In the genomic region with DNA sequence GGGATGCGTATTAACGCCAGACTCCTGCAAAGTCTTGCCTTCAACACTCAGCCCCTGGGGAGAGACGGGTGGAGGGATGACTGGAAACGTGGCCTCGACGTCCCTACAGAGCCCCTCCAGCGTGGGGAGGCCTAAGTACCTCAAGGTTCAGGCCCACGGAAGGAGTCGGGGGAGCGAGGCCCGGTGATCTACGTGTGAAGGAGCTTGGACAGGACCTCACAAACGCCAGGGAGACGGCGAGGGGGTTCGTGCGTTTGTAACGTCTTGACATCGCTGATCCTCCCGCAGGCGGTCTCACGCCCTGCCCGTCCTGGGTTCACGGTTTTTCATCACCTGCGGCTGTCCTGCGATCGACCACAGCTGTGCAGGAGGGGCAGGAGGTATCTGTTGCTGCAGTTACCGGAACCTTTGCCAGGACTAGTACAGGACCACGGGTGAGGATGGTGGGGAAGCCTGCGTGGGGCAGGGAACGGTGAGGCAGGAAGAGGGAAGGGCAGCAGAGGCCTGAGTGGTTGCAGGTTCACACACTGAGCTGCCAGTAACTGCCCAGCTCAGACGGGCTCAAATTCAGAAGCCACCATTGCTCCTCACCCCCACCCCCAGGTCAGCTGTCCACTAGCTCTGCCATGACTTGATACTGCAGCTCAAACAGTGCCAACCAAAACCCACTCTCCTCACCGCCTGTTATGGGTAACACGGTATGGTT, we compare ENCODE assay signal across 8 cellular contexts. TPM values are rescaled to one million over a fixed set of nuclear protein-coding genes. Genes with fewer than 3 reads are reported as not detected.
DNase-seq lines count a peak whose midpoint lies in the region; ATAC-seq and TF ChIP-seq lines count a peak whose summit lies in the region.

No MANE protein-coding gene starts in this region.

- peak overlapping the region; percentile 79 for H4K8ac ChIP-seq in neuronal stem cell (ENCODE audit: low read depth, low read length)

- peak overlapping the region; percentile 100 for H3K9ac ChIP-seq in neuronal stem cell (ENCODE audit: low read depth, low read length, poor library complexity)

- H3K9me3 ChIP-seq in esophagus (ENCODE audit: control insufficient read depth in 2 of 2, insufficient read depth in 1 of 2, low read depth in 1 of 2, low read length in 1 of 2) (no peaks in the 10 kb centered on the region), neuronal stem cell (replicated peaks in 1 of 2; ENCODE audit: control insufficient read depth in 2 of 2, insufficient read depth in 1 of 2, low read depth in 1 of 2, low read length in 2 of 2) (no peaks in the 10 kb centered on the region)

- peaks cover 11 to 39% of the 10 kb centered on the region in 2 donors for H3K36me3 ChIP-seq in esophagus (ENCODE audit: control insufficient read depth in 2 of 2, insufficient read depth in 2 of 2, low read length in 1 of 2)
- H3K36me3 ChIP-seq in neuronal stem cell (replicated peaks in 1 of 2; ENCODE audit: control insufficient read depth in 2 of 2, insufficient read depth in 2 of 2, low read length in 2 of 2) = peaks cover 52 to 78% of the 10 kb centered on the region in 2 donors

- peak overlapping the region; percentile 2 for H2BK15ac ChIP-seq in neuronal stem cell (ENCODE audit: low read length)

- peak overlapping the region; percentile 83 to 88 for H3K27ac ChIP-seq in esophagus (ENCODE audit: low read depth in 2 of 2, low read length in 1 of 2)
- peak overlapping the region; percentile 34 for H3K27ac ChIP-seq in neuronal stem cell (replicated peaks; ENCODE audit: low read length)

- DNase-seq in AG10803 (ENCODE audit: low read depth) = peak; percentile 20
- DNase-seq in neuronal stem cell (ENCODE audit: low spot score) = no peak
- DNase-seq in NCI-H526 (lab: John Stamatoyannopoulos, UW) = no peak
- no peak for DNase-seq in DMS114 treated with DMSO at 0.1 percent for 48 hours (lab: John Stamatoyannopoulos, UW; ENCODE audit: unreplicated experiment)

- H3K23ac ChIP-seq in neuronal stem cell (ENCODE audit: low read depth, low read length, poor library complexity) = peak overlapping the region; percentile 98

- peak overlapping the region; percentile 91 for H3K4me2 ChIP-seq in neuronal stem cell (ENCODE audit: insufficient read depth, low read length, poor library complexity, severe bottlenecking)

- H3K4ac ChIP-seq in neuronal stem cell (ENCODE audit: low read length) = peak overlapping the region; percentile 1

- 5% methylated on average over 34 of the region's 34 CpGs for WGBS in esophagus, 2 donors
- WGBS in neuronal stem cell (ENCODE audit: extremely low coverage in 2 of 2, insufficient read length in 2 of 2, insufficient replicate concordance in 1 of 2), 2 donors = no CpG with 5 or more reads among the region's 34 CpGs

- peaks cover 0 to 21% of the 10 kb centered on the region in 2 donors for H3K4me1 ChIP-seq in esophagus (ENCODE audit: control insufficient read depth in 2 of 2, insufficient read depth in 2 of 2, low read length in 1 of 2)
- peaks cover 11 to 14% of the 10 kb centered on the region in 2 donors for H3K4me1 ChIP-seq in neuronal stem cell (ENCODE audit: control insufficient read depth in 2 of 2, insufficient read depth in 1 of 2, low read depth in 1 of 2, low read length in 2 of 2)

- H2BK5ac ChIP-seq in neuronal stem cell (ENCODE audit: low read length) = peak overlapping the region; percentile 79

- TF ChIP-seq POLR2A in Raji (IDR thresholded peaks at IDR 0.05; ENCODE audit: insufficient read depth, low read depth, low read length) = peak; percentile 63

- H2BK12ac ChIP-seq in neuronal stem cell (ENCODE audit: low read length) = peak overlapping the region; percentile 70

- H3K4me3 ChIP-seq in AG10803 (ENCODE audit: low read length) (peak overlapping the region; percentile 95), esophagus (ENCODE audit: low read depth in 1 of 2, low read length in 2 of 2) (peak overlapping the region; percentile 95 to 97), neuronal stem cell (ENCODE audit: low read length in 2 of 2) (peak overlapping the region; percentile 84 to 98)

- peak overlapping the region; percentile 100 for H3K14ac ChIP-seq in neuronal stem cell (ENCODE audit: low read length)

- peak overlapping the region; percentile 91 for H2AFZ ChIP-seq in neuronal stem cell (ENCODE audit: low read length)

- H3K79me1 ChIP-seq in neuronal stem cell (ENCODE audit: low read depth, low read length) = peaks cover 26% of the 10 kb centered on the region

- H3K18ac ChIP-seq in neuronal stem cell (ENCODE audit: low read length) = peak overlapping the region; percentile 98

- TF ChIP-seq CTCF in AG10803 (conservative IDR thresholded peaks at IDR 0.05; ENCODE audit: low read length) = no peak

- ATAC-seq in GM19372 (IDR thresholded peaks at IDR 0.05; ENCODE audit: low read depth, unreplicated experiment) = peak; percentile 6
- ATAC-seq in HG03460 (IDR thresholded peaks at IDR 0.05; ENCODE audit: unreplicated experiment) = no peak

- peak overlapping the region; percentile 58 for H2AK5ac ChIP-seq in neuronal stem cell (ENCODE audit: low read depth, low read length)

- peak overlapping the region; percentile 47 for H2BK120ac ChIP-seq in neuronal stem cell (ENCODE audit: low read depth, low read length)

- peak overlapping the region; percentile 97 for H4K91ac ChIP-seq in neuronal stem cell (ENCODE audit: low read depth, low read length, poor library complexity)

- no peaks in the 10 kb centered on the region for H3K27me3 ChIP-seq in esophagus (ENCODE audit: control insufficient read depth in 1 of 2, insufficient read depth in 2 of 2, low read length in 2 of 2)
- no peaks in the 10 kb centered on the region for H3K27me3 ChIP-seq in neuronal stem cell (ENCODE audit: control insufficient read depth in 3 of 3, insufficient read depth in 3 of 3, low read depth in 1 of 3, low read length in 3 of 3)

RNA-seq across cellular contexts. Expression of gene CCNL2, which starts 0.9 kb away (rescaled TPM):
- polyA plus RNA-seq in esophagus = 100 to 1,000 TPM in 1 of 2 donors, 10 to 100 TPM in 1; 97.9 to 210 TPM
- polyA plus RNA-seq in neuronal stem cell (2013, experiment 1 of 2) = 91.8 TPM
- 90.5 TPM for polyA plus RNA-seq in neuronal stem cell (2013, experiment 2 of 2)

RNA-seq across cellular contexts. Expression of gene MRPL20, which starts 7.1 kb away (rescaled TPM):
- 100 to 1,000 TPM in 1 of 2 donors, 10 to 100 TPM in 1; 59.1 to 148 TPM for polyA plus RNA-seq in esophagus
- 132 TPM for polyA plus RNA-seq in neuronal stem cell (2013, experiment 1 of 2)
- polyA plus RNA-seq in neuronal stem cell (2013, experiment 2 of 2) = 135 TPM

RNA-seq across cellular contexts. Expression of gene ANKRD65, which starts 21.1 kb away (rescaled TPM):
- 10 to 100 TPM; 10.6 to 12.4 TPM for polyA plus RNA-seq in esophagus
- 2.0 TPM for polyA plus RNA-seq in neuronal stem cell (2013, experiment 1 of 2)
- polyA plus RNA-seq in neuronal stem cell (2013, experiment 2 of 2) = 2.0 TPM

RNA-seq across cellular contexts. Expression of gene AURKAIP1, which starts 25.0 kb away (rescaled TPM):
- 100 to 1,000 TPM; 155 to 158 TPM for polyA plus RNA-seq in esophagus
- 61.8 TPM for polyA plus RNA-seq in neuronal stem cell (2013, experiment 1 of 2)
- polyA plus RNA-seq in neuronal stem cell (2013, experiment 2 of 2) = 60.5 TPM

RNA-seq across cellular contexts. Expression of gene VWA1, which starts 35.5 kb away (rescaled TPM):
- 10 to 100 TPM; 21.0 to 21.4 TPM for polyA plus RNA-seq in esophagus
- polyA plus RNA-seq in neuronal stem cell (2013, experiment 1 of 2) = 5.0 TPM
- 4.8 TPM for polyA plus RNA-seq in neuronal stem cell (2013, experiment 2 of 2)
